Comparison of ENCODE assay signal across 8 cellular contexts in genomic region chr11:74449369-74449931, GRCh38. TPM values are rescaled to one million over a fixed set of nuclear protein-coding genes. Genes with fewer than 3 reads are reported as not detected.
A peak's percentile ranks its signal among the peaks of the same experiment; 100 is the strongest.
DNase-seq lines count a peak whose midpoint lies in the region; ATAC-seq and TF ChIP-seq lines count a peak whose summit lies in the region.

No MANE protein-coding gene starts in this region.

- H3K36me3 ChIP-seq in HCT116 (ENCODE audit: control insufficient read depth in 1 of 2, insufficient read depth in 2 of 2, low read length in 2 of 2): no peaks in the 10 kb centered on the region
- H3K36me3 ChIP-seq in kidney epithelial cell (ENCODE audit: control insufficient read depth, insufficient read depth, low read length): no peaks in the 10 kb centered on the region

- ATAC-seq in HCT116: peak; percentile 82
- no peak for ATAC-seq in HG02885 (IDR thresholded peaks at IDR 0.05; ENCODE audit: poor library complexity, unreplicated experiment)

- no peak for TF ChIP-seq POLR2A in HCT116 (IDR thresholded peaks at IDR 0.05; ENCODE audit: borderline replicate concordance, extremely low read depth, insufficient read depth, insufficient read length)

- H3K9me2 ChIP-seq in HCT116 (ENCODE audit: insufficient read depth): no peaks in the 10 kb centered on the region

- peaks cover 0 to 3% of the 10 kb centered on the region in 2 experiments; a peak in 1 of 4 replicates for H3K4me1 ChIP-seq in HCT116 (ENCODE audit: control insufficient read depth in 1 of 2, insufficient read depth in 2 of 2, low read length in 2 of 2)

- H3K27ac ChIP-seq in HCT116 (ENCODE audit: low read depth, low read length): no peak overlapping the region

- TF ChIP-seq CTCF in HCT116 (IDR thresholded peaks at IDR 0.05 in 2 of 3, conservative IDR thresholded peaks at IDR 0.05 in 1 of 3; ENCODE audit: borderline replicate concordance in 1 of 3, insufficient read depth in 1 of 3, low read depth in 2 of 3, low read length in 2 of 3) (peak; percentile 68 to 79 (median 74)), kidney epithelial cell (IDR thresholded peaks at IDR 0.05; ENCODE audit: insufficient read depth, low read length, poor library complexity, severe bottlenecking) (peak; percentile 71)

- in situ Hi-C loops in T47D (cut with HindIII; ENCODE audit: low pct_unique_long_range_greater_than_20kb, low sequenced_read_pairs): no loop called here

- RAD21 ChIA-PET in HCT116 (lab: Charles Lee; ENCODE audit: low non-redundant PET in 1 of 2, low total read pairs in 2 of 2, uncharacterized antibody in 2 of 2, unreplicated experiment in 2 of 2): interaction anchor here (0.6 to 2.2 kb wide), 6 partner anchors 51 to 486 kb away, joined by 3 to 17 read pairs (median 6); partner anchors contain the start of gene PGM2L1 (in 1 of the 2)

- no peaks in the 10 kb centered on the region for H4K20me1 ChIP-seq in HCT116 (ENCODE audit: insufficient read depth)

- BruUV-seq in HCT116 (replicated peaks; lab: Mats Ljungman, UMichigan): no TSS peak

- no peaks in the 10 kb centered on the region for H3K9me3 ChIP-seq in HCT116 (ENCODE audit: control insufficient read depth in 1 of 2, insufficient read depth in 1 of 2, low read depth in 1 of 2, low read length in 2 of 2)

- POLR2A ChIA-PET in HCT116 (lab: Charles Lee): interaction anchor here (1.0 kb wide), 1 partner anchor 44 kb away, joined by 3 read pairs; the partner anchor contains the start of gene LIPT2

- DNase-seq in DMS53 treated with DMSO at 0.1 percent for 48 hours (lab: John Stamatoyannopoulos, UW; ENCODE audit: unreplicated experiment) (peak; percentile 96), HCT116 (ENCODE audit: low read depth, low spot score) (peak; percentile 57), NCI-H1930 (lab: John Stamatoyannopoulos, UW) (peak; percentile 32 to 66), SW480 (ENCODE audit: low spot score) (peak; percentile 79), T47D (ENCODE audit: low read depth in 1 of 2, low spot score in 1 of 2) (peak; percentile 56 to 87), kidney epithelial cell (ENCODE audit: low read depth) (peak; percentile 43)
- DNase-seq in stimulated activated CD4-positive, alpha-beta T cell treated with anti-CD3 and anti-CD28 coated beads, TNF-alpha, amount 100 ng/mL, for 48 hours (ENCODE audit: low read depth in 3 of 3): peak in 2 of 3 donors; percentile 1 to 38

- H3K27me3 ChIP-seq in HCT116 (ENCODE audit: insufficient read depth, low read length): no peaks in the 10 kb centered on the region
- H3K27me3 ChIP-seq in kidney epithelial cell (ENCODE audit: control insufficient read depth, insufficient read depth, low read length): no peaks in the 10 kb centered on the region

- H3K4me3 ChIP-seq in HCT116 (replicated peaks in 1 of 2; ENCODE audit: low read depth in 1 of 2, low read length in 2 of 2) (no peak overlapping the region), kidney epithelial cell (ENCODE audit: low read depth, low read length) (no peak overlapping the region)

- CTCF ChIA-PET in HCT116 (lab: Charles Lee): interaction anchor here (0.6 to 5.1 kb wide), 31 partner anchors 11 to 650 kb away, joined by 3 to 120 read pairs (median 4); partner anchors contain the start of gene LIPT2

- H3K9ac ChIP-seq in HCT116 (ENCODE audit: low read length): no peak overlapping the region

- H2AFZ ChIP-seq in HCT116 (ENCODE audit: low read depth, low read length, poor library complexity, severe bottlenecking): peak overlapping the region; percentile 70

- H3K79me2 ChIP-seq in HCT116 (ENCODE audit: insufficient read depth, low read length): no peaks in the 10 kb centered on the region

- TF ChIP-seq RAD21 in HCT116 (IDR thresholded peaks at IDR 0.05; ENCODE audit: low read depth): peak; percentile 96

- H3K4me2 ChIP-seq in HCT116 (ENCODE audit: low read length): no peak overlapping the region; the same call in 1 of the 2 replicates

- intact Hi-C loops in HCT116 (cut with micrococcal nuclease): loop anchor here (1.0 kb wide), 3 partner anchors 121 to 485 kb away; no protein-coding TSS in a partner anchor

TF ChIP-seq in HCT116, 20 proteins besides CTCF, POLR2A, EP300 and RAD21:
- TF ChIP-seq EZH2 (IDR thresholded peaks at IDR 0.05): no peak
- no peak for TF ChIP-seq EGR1 (IDR thresholded peaks at IDR 0.05; ENCODE audit: low read depth)
- no peak for TF ChIP-seq SRF (IDR thresholded peaks at IDR 0.05; ENCODE audit: low read depth)
- no peak for TF ChIP-seq MAX (IDR thresholded peaks at IDR 0.05)
- TF ChIP-seq ZNF274 (IDR thresholded peaks at IDR 0.05; ENCODE audit: low read depth, low read length): no peak
- TF ChIP-seq REST (IDR thresholded peaks at IDR 0.05; ENCODE audit: low read depth): no peak
- TF ChIP-seq POLR2AphosphoS5 (IDR thresholded peaks at IDR 0.05; ENCODE audit: low read depth, low read length): no peak
- TF ChIP-seq YY1 (IDR thresholded peaks at IDR 0.05; ENCODE audit: extremely low read depth, insufficient replicate concordance, low read depth, low read length): no peak
- TF ChIP-seq SP1 (IDR thresholded peaks at IDR 0.05; ENCODE audit: low read depth): no peak
- no peak; the same call in 1 of the 2 replicates for TF ChIP-seq CBX3 (IDR thresholded peaks at IDR 0.05; ENCODE audit: low read depth)
- TF ChIP-seq FOSL1 (IDR thresholded peaks at IDR 0.05; ENCODE audit: low read depth): no peak
- TF ChIP-seq ZBTB33 (IDR thresholded peaks at IDR 0.05; ENCODE audit: extremely low read depth, insufficient replicate concordance, low read length): no peak
- TF ChIP-seq ELF1 (IDR thresholded peaks at IDR 0.05; ENCODE audit: borderline replicate concordance, low read depth): no peak; the same call in 1 of the 2 replicates
- TF ChIP-seq EZH2phosphoT487 (IDR thresholded peaks at IDR 0.05; ENCODE audit: borderline replicate concordance): no peak
- TF ChIP-seq ZFX (IDR thresholded peaks at IDR 0.05): no peak
- TF ChIP-seq JUND (IDR thresholded peaks at IDR 0.05): no peak
TF ChIP-seq in HCT116: peak in this region for 0.

RNA-seq across cellular contexts. Expression of gene KCNE3, which starts 17.9 kb away (rescaled TPM):
- total RNA-seq in HCT116 (2021; ENCODE audit: unreplicated experiment): not detected
- not detected in 2 replicates for polyA plus RNA-seq in HCT116 (2012)
- total RNA-seq in kidney epithelial cell: 0.42 and 0.55 TPM in 2 replicates

RNA-seq across cellular contexts. Expression of gene LIPT2, which starts 44.1 kb away (rescaled TPM):
- 3.4 TPM for total RNA-seq in HCT116 (2021; ENCODE audit: unreplicated experiment)
- 3.3 and 3.6 TPM in 2 replicates for polyA plus RNA-seq in HCT116 (2012)
- 1.9 and 5.3 TPM in 2 replicates for total RNA-seq in kidney epithelial cell

RNA-seq across cellular contexts. Expression of gene PGM2L1, which starts 51.2 kb away (rescaled TPM):
- 4.9 TPM for total RNA-seq in HCT116 (2021; ENCODE audit: unreplicated experiment)
- polyA plus RNA-seq in HCT116 (2012): 1.1 and 1.3 TPM in 2 replicates
- 17.4 and 17.5 TPM in 2 replicates for total RNA-seq in kidney epithelial cell

Comparison
In these comparisons a context has a peak if more than half of its experiments do, and no peak if none do; other contexts are left out.
1. DNase-seq: peak in every context shown above with its lines; median percentile 96 in DMS53 treated with DMSO at 0.1 percent for 48 hours; 79 in SW480; 72 in T47D; 57 in HCT116; 49 in NCI-H1930; 43 in kidney epithelial cell; 20 in stimulated activated CD4-positive, alpha-beta T cell treated with anti-CD3 and anti-CD28 coated beads, TNF-alpha, amount 100 ng/mL, for 48 hours.